Comparison of ENCODE assay signal across 8 cellular contexts in the genomic region with DNA sequence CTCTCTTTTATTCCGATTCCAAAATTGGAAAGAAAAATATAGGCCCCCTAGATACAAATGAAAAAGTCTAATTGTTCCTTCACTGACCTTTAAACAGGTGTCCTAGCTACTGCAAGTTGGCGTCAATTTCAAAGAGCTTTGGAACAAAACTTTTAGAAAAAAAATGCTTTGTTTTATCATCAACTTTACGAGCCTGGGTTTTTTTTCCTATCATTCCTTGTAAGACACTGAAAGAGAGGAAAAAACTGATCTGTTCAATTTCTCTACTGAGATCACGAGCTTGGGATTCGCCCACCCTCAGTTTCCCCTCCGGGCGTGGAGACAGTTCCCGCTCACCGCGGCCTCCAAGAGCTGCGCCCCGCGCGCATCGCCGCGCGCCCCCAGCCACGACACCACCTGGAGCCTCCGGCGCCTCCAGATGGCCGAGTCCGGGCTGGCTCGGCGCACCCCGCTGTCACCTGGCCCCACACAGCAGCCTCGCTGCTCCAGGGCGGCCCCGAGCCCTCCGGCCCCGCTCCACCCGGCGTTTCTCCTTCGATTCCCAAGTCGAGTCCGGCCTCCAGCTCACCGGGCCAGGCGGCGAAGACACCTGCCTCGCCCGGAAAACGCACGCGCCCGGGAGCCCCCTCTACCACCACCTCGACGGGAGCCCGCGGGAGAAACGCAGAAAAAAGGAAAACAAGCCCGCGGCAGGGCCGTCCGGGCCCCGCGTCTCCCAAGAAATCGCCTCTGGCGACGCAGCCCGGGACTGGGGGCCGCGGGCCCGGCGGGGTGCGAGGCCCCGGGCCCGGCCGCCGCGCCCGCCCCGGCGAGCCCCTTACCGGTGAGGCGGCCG. TPM values are rescaled to one million over a fixed set of nuclear protein-coding genes. Genes with fewer than 3 reads are reported as not detected.
DNase-seq lines count a peak whose midpoint lies in the region; ATAC-seq and TF ChIP-seq lines count a peak whose summit lies in the region.

No MANE protein-coding gene starts in this region.

- 5 to 29% methylated on average over 4 to 19 of the region's 76 CpGs for WGBS in esophagus squamous epithelium, 2 donors

- no peak overlapping the region for H3K27ac Mint-ChIP-seq in natural killer cell

- intact Hi-C loops in esophagus squamous epithelium (cut with DNase I) = loop anchor here (5.0 to 10.0 kb wide), 2 partner anchors 54 to 113 kb away; no protein-coding TSS in a partner anchor
- intact Hi-C loops in natural killer cell (cut with micrococcal nuclease) = loop anchor here (5.0 kb wide), 1 partner anchor 113 kb away; no protein-coding TSS in a partner anchor

- peaks cover 22 to 33% of the 10 kb centered on the region in 2 donors for H3K4me1 Mint-ChIP-seq in natural killer cell

- peak overlapping the region; percentile 88 to 92 (median 90) for H3K27ac ChIP-seq in esophagus squamous epithelium

- H3K9me3 Mint-ChIP-seq in natural killer cell = no peaks in the 10 kb centered on the region

- H3K4me1 ChIP-seq in esophagus squamous epithelium = peaks cover 14 to 54% (median 37%) of the 10 kb centered on the region in 3 donors

- peak overlapping the region; percentile 70 to 93 (median 88) for H3K4me3 ChIP-seq in esophagus squamous epithelium

- ATAC-seq in HG03571 (IDR thresholded peaks at IDR 0.05; ENCODE audit: unreplicated experiment) = peak; percentile 6
- ATAC-seq in natural killer cell = peak in 1 of 3 donors; percentile 4
- no peak for ATAC-seq in GM19328 (IDR thresholded peaks at IDR 0.05; ENCODE audit: unreplicated experiment)
- ATAC-seq in HG03159 (IDR thresholded peaks at IDR 0.05; ENCODE audit: unreplicated experiment) = no peak

- H3K36me3 Mint-ChIP-seq in natural killer cell = no peaks in the 10 kb centered on the region

- no peaks in the 10 kb centered on the region for H3K36me3 ChIP-seq in esophagus squamous epithelium

- peaks cover 27 to 40% of the 10 kb centered on the region in 2 donors for H3K27me3 Mint-ChIP-seq in natural killer cell (ENCODE audit: low read depth in 2 of 2)

- peak overlapping the region; percentile 82 for H3K4me3 Mint-ChIP-seq in natural killer cell

- H3K9me3 ChIP-seq in esophagus squamous epithelium = no peaks in the 10 kb centered on the region

- TF ChIP-seq CTCF in esophagus squamous epithelium (IDR thresholded peaks at IDR 0.05) = no peak
- TF ChIP-seq CTCF in natural killer cell (IDR thresholded peaks at IDR 0.05) = no peak

- no peaks in the 10 kb centered on the region for H3K27me3 ChIP-seq in esophagus squamous epithelium

- no peak for TF ChIP-seq POLR2A in esophagus squamous epithelium (IDR thresholded peaks at IDR 0.05)

- DNase-seq in NCI-H82 (lab: John Stamatoyannopoulos, UW) (peak; percentile 59), NCI-H82 treated with DMSO at 0.1 percent for 48 hours (lab: John Stamatoyannopoulos, UW; ENCODE audit: unreplicated experiment) (no peak), esophagus squamous epithelium (lab: John Stamatoyannopoulos, UW) (no peak), natural killer cell (no peak)
- DNase-seq in activated CD4-positive, alpha-beta T cell treated with anti-CD3 and anti-CD28 coated beads, Interleukin-2, amount 50 U/mL, for 1 hour = peak; percentile 5

RNA-seq across cellular contexts. Expression of a gene that starts 0.7 kb away (rescaled TPM):
- total RNA-seq in esophagus squamous epithelium (10 to 100 TPM; 19.5 to 46.9 (median 24.8) TPM), natural killer cell (1 to 10 TPM; 2.2 to 8.7 (median 5.1) TPM)

Comparison
In these comparisons a context has a peak if more than half of its experiments do, and no peak if none do; other contexts are left out.
1. DNase-seq: peak in NCI-H82 (single experiment) and activated CD4-positive, alpha-beta T cell treated with anti-CD3 and anti-CD28 coated beads, Interleukin-2, amount 50 U/mL, for 1 hour (single experiment); none in NCI-H82 treated with DMSO at 0.1 percent for 48 hours (single experiment), esophagus squamous epithelium (single experiment) and natural killer cell (single experiment).